In the genomic region with DNA sequence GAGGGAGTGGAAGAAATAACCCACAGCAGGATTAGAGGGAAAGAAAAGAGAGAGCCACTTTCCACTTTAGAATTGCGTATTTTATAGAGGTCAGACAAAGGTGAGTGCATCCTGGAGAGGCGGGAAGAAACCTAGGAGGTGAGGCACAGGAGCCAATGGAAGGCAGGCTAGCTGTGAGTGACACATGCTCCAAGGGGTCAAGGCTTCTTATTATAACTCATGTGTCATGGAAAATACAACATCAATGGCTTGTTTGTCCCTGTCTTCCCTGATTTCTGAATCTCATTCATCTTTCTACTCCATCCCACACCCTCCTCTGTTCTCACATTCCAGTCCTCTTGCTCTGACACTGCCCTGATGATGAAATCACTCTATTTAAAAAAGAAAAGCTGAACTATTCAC, we compare ENCODE assay signal across 1 cellular context.
TF ChIP-seq lines count a peak whose summit lies in the region.

No MANE protein-coding gene starts in this region.

TF ChIP-seq in WTC11, 78 proteins besides CTCF, POLR2A, EP300 and RAD21 (continued from another document):
- TF ChIP-seq, protein P1, sequence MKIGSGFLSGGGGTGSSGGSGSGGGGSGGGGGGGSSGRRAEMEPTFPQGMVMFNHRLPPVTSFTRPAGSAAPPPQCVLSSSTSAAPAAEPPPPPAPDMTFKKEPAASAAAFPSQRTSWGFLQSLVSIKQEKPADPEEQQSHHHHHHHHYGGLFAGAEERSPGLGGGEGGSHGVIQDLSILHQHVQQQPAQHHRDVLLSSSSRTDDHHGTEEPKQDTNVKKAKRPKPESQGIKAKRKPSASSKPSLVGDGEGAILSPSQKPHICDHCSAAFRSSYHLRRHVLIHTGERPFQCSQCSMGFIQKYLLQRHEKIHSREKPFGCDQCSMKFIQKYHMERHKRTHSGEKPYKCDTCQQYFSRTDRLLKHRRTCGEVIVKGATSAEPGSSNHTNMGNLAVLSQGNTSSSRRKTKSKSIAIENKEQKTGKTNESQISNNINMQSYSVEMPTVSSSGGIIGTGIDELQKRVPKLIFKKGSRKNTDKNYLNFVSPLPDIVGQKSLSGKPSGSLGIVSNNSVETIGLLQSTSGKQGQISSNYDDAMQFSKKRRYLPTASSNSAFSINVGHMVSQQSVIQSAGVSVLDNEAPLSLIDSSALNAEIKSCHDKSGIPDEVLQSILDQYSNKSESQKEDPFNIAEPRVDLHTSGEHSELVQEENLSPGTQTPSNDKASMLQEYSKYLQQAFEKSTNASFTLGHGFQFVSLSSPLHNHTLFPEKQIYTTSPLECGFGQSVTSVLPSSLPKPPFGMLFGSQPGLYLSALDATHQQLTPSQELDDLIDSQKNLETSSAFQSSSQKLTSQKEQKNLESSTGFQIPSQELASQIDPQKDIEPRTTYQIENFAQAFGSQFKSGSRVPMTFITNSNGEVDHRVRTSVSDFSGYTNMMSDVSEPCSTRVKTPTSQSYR (CRISPR knock-in tag; IDR thresholded peaks at IDR 0.05): no peak
- TF ChIP-seq ZNF671 (CRISPR knock-in tag; IDR thresholded peaks at IDR 0.05) (no peak), TP53 (CRISPR knock-in tag; IDR thresholded peaks at IDR 0.05) (no peak), NFYB (CRISPR knock-in tag; conservative IDR thresholded peaks at IDR 0.05; ENCODE audit: low read depth) (no peak), RORB (CRISPR knock-in tag; IDR thresholded peaks at IDR 0.05) (no peak), SOX15 (CRISPR knock-in tag; IDR thresholded peaks at IDR 0.05) (no peak), ZNF263 (CRISPR knock-in tag; IDR thresholded peaks at IDR 0.05; ENCODE audit: low read depth) (no peak)
- TF ChIP-seq, protein P2, sequence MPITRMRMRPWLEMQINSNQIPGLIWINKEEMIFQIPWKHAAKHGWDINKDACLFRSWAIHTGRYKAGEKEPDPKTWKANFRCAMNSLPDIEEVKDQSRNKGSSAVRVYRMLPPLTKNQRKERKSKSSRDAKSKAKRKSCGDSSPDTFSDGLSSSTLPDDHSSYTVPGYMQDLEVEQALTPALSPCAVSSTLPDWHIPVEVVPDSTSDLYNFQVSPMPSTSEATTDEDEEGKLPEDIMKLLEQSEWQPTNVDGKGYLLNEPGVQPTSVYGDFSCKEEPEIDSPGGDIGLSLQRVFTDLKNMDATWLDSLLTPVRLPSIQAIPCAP (CRISPR knock-in tag; IDR thresholded peaks at IDR 0.05): no peak
- TF ChIP-seq, protein P3, sequence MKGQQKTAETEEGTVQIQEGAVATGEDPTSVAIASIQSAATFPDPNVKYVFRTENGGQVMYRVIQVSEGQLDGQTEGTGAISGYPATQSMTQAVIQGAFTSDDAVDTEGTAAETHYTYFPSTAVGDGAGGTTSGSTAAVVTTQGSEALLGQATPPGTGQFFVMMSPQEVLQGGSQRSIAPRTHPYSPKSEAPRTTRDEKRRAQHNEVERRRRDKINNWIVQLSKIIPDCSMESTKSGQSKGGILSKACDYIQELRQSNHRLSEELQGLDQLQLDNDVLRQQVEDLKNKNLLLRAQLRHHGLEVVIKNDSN (CRISPR knock-in tag; IDR thresholded peaks at IDR 0.05): no peak
- TF ChIP-seq, protein P4, sequence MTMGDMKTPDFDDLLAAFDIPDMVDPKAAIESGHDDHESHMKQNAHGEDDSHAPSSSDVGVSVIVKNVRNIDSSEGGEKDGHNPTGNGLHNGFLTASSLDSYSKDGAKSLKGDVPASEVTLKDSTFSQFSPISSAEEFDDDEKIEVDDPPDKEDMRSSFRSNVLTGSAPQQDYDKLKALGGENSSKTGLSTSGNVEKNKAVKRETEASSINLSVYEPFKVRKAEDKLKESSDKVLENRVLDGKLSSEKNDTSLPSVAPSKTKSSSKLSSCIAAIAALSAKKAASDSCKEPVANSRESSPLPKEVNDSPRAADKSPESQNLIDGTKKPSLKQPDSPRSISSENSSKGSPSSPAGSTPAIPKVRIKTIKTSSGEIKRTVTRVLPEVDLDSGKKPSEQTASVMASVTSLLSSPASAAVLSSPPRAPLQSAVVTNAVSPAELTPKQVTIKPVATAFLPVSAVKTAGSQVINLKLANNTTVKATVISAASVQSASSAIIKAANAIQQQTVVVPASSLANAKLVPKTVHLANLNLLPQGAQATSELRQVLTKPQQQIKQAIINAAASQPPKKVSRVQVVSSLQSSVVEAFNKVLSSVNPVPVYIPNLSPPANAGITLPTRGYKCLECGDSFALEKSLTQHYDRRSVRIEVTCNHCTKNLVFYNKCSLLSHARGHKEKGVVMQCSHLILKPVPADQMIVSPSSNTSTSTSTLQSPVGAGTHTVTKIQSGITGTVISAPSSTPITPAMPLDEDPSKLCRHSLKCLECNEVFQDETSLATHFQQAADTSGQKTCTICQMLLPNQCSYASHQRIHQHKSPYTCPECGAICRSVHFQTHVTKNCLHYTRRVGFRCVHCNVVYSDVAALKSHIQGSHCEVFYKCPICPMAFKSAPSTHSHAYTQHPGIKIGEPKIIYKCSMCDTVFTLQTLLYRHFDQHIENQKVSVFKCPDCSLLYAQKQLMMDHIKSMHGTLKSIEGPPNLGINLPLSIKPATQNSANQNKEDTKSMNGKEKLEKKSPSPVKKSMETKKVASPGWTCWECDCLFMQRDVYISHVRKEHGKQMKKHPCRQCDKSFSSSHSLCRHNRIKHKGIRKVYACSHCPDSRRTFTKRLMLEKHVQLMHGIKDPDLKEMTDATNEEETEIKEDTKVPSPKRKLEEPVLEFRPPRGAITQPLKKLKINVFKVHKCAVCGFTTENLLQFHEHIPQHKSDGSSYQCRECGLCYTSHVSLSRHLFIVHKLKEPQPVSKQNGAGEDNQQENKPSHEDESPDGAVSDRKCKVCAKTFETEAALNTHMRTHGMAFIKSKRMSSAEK (CRISPR knock-in tag; IDR thresholded peaks at IDR 0.05; ENCODE audit: borderline replicate concordance): no peak
TF ChIP-seq in WTC11: peak in this region for 0.
